Comparison of ENCODE assay signal across 1 cellular context in genomic region chr11:110249066-110249465, GRCh38.
TF ChIP-seq lines count a peak whose summit lies in the region.

No MANE protein-coding gene starts in this region.

TF ChIP-seq in GM23338, 12 proteins besides CTCF, POLR2A, EP300 and RAD21 (continued from another document):
- TF ChIP-seq STAT1 (IDR thresholded peaks at IDR 0.05; ENCODE audit: unreplicated experiment) (no peak), ZNF114 (CRISPR knock-in tag; IDR thresholded peaks at IDR 0.05) (no peak)
- TF ChIP-seq, protein P1, sequence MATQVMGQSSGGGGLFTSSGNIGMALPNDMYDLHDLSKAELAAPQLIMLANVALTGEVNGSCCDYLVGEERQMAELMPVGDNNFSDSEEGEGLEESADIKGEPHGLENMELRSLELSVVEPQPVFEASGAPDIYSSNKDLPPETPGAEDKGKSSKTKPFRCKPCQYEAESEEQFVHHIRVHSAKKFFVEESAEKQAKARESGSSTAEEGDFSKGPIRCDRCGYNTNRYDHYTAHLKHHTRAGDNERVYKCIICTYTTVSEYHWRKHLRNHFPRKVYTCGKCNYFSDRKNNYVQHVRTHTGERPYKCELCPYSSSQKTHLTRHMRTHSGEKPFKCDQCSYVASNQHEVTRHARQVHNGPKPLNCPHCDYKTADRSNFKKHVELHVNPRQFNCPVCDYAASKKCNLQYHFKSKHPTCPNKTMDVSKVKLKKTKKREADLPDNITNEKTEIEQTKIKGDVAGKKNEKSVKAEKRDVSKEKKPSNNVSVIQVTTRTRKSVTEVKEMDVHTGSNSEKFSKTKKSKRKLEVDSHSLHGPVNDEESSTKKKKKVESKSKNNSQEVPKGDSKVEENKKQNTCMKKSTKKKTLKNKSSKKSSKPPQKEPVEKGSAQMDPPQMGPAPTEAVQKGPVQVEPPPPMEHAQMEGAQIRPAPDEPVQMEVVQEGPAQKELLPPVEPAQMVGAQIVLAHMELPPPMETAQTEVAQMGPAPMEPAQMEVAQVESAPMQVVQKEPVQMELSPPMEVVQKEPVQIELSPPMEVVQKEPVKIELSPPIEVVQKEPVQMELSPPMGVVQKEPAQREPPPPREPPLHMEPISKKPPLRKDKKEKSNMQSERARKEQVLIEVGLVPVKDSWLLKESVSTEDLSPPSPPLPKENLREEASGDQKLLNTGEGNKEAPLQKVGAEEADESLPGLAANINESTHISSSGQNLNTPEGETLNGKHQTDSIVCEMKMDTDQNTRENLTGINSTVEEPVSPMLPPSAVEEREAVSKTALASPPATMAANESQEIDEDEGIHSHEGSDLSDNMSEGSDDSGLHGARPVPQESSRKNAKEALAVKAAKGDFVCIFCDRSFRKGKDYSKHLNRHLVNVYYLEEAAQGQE (IDR thresholded peaks at IDR 0.05; ENCODE audit: unreplicated experiment): no peak
TF ChIP-seq in GM23338: peak in this region for 0.
